8 cellular contexts compared by ENCODE assay signal in the genomic region with DNA sequence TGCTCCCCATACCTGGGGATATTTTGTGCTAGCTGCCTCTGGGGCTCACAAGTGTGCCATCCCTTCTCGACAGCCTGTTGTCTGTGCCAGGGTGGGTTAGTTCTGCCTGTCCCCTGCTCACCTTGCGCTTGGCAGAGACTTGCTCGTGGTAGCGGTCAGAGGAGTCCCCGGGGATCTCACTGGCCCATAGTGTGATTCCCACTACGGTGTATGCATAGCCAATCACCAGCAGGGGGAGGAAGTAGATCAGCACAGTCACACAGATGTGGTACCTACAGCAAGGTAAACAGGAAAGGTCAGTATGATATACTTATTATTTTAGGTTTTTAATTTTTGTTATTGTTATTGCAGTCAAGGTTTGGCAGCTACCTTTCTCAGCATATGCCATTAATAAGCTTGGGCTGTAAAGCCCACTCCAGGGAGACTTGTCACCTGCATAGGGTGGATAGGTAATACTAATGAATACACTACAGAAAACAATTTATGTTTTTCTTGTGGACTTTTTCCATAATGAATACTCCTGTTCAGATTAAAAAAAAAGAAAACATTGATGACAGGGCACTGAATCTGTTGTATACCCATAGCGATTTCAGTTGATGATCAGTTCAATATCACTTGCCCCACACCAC.
DNase-seq lines count a peak whose midpoint lies in the region; ATAC-seq and TF ChIP-seq lines count a peak whose summit lies in the region.

No MANE protein-coding gene starts in this region.

- peak; percentile 47 for ATAC-seq in activated naive CD8-positive, alpha-beta T cell treated with anti-CD3 and anti-CD28 coated beads, Interleukin-2, amount 10 ng/mL, durations not matched to agents 7 days and 5 days (ENCODE audit: low read depth)
- ATAC-seq in GM21619 (IDR thresholded peaks at IDR 0.05; ENCODE audit: unreplicated experiment) (peak; percentile 85), upper lobe of left lung (ENCODE audit: low FRiP score in 2 of 2) (peak; percentile 43 to 63)
- no peak for ATAC-seq in effector memory CD8-positive, alpha-beta T cell (replicated peaks)

- no peak for TF ChIP-seq POLR2A in upper lobe of left lung (IDR thresholded peaks at IDR 0.05)

- no peaks in the 10 kb centered on the region for H3K9me3 ChIP-seq in SJCRH30 (replicated peaks)
- no peaks in the 10 kb centered on the region for H3K9me3 ChIP-seq in upper lobe of left lung

- H3K4me1 Mint-ChIP-seq in activated naive CD8-positive, alpha-beta T cell treated with anti-CD3 and anti-CD28 coated beads, Interleukin-2, amount 10 ng/mL, durations not matched to agents 7 days and 5 days = peaks cover 4% of the 10 kb centered on the region
- no peaks in the 10 kb centered on the region for H3K4me1 Mint-ChIP-seq in activated naive CD8-positive, alpha-beta T cell treated with anti-CD3 and anti-CD28 coated beads for 36 hours
- H3K4me1 Mint-ChIP-seq in glutamatergic neuron (ENCODE audit: low read depth, unreplicated experiment) = peaks cover 10% of the 10 kb centered on the region
- no peaks in the 10 kb centered on the region for H3K4me1 Mint-ChIP-seq in effector memory CD8-positive, alpha-beta T cell (ENCODE audit: low read depth in 2 of 2)

- H3K27me3 ChIP-seq in SJCRH30 (no peaks in the 10 kb centered on the region), upper lobe of left lung (no peaks in the 10 kb centered on the region)

- no peaks in the 10 kb centered on the region for H3K4me1 ChIP-seq in SJCRH30
- no peaks in the 10 kb centered on the region for H3K4me1 ChIP-seq in upper lobe of left lung

- no peak for DNase-seq in activated naive CD8-positive, alpha-beta T cell treated with anti-CD3 and anti-CD28 coated beads, Interleukin-2, amount 10 ng/mL, durations not matched to agents 7 days and 5 days
- DNase-seq in activated naive CD8-positive, alpha-beta T cell treated with anti-CD3 and anti-CD28 coated beads for 36 hours = no peak
- DNase-seq in HuH-7.5 (ENCODE audit: low spot score) (peak; percentile 33), SJCRH30 (peak; percentile 55 to 71), glutamatergic neuron (peak; percentile 57), upper lobe of left lung (peak in 1 of 2 donors; percentile 28)
- DNase-seq in effector memory CD8-positive, alpha-beta T cell = no peak

- TF ChIP-seq CTCF in glutamatergic neuron (IDR thresholded peaks at IDR 0.05; ENCODE audit: partially characterized antibody, unreplicated experiment) = peak; percentile 82
- TF ChIP-seq CTCF in upper lobe of left lung (IDR thresholded peaks at IDR 0.05) = peak in 5 of 6 experiments; percentile 33 to 54 (median 43)

- H3K36me3 ChIP-seq in SJCRH30 (no peaks in the 10 kb centered on the region), upper lobe of left lung (no peaks in the 10 kb centered on the region)

- no peaks in the 10 kb centered on the region for H3K36me3 Mint-ChIP-seq in activated naive CD8-positive, alpha-beta T cell treated with anti-CD3 and anti-CD28 coated beads, Interleukin-2, amount 10 ng/mL, durations not matched to agents 7 days and 5 days
- no peaks in the 10 kb centered on the region for H3K36me3 Mint-ChIP-seq in activated naive CD8-positive, alpha-beta T cell treated with anti-CD3 and anti-CD28 coated beads for 36 hours
- H3K36me3 Mint-ChIP-seq in glutamatergic neuron (ENCODE audit: unreplicated experiment) = no peaks in the 10 kb centered on the region
- H3K36me3 Mint-ChIP-seq in effector memory CD8-positive, alpha-beta T cell (ENCODE audit: insufficient read depth) = no peaks in the 10 kb centered on the region

- no peaks in the 10 kb centered on the region for H3K27me3 Mint-ChIP-seq in activated naive CD8-positive, alpha-beta T cell treated with anti-CD3 and anti-CD28 coated beads, Interleukin-2, amount 10 ng/mL, durations not matched to agents 7 days and 5 days
- H3K27me3 Mint-ChIP-seq in activated naive CD8-positive, alpha-beta T cell treated with anti-CD3 and anti-CD28 coated beads for 36 hours = no peaks in the 10 kb centered on the region
- H3K27me3 Mint-ChIP-seq in glutamatergic neuron (ENCODE audit: unreplicated experiment) = no peaks in the 10 kb centered on the region
- H3K27me3 Mint-ChIP-seq in effector memory CD8-positive, alpha-beta T cell = no peaks in the 10 kb centered on the region

- H3K9me3 Mint-ChIP-seq in activated naive CD8-positive, alpha-beta T cell treated with anti-CD3 and anti-CD28 coated beads, Interleukin-2, amount 10 ng/mL, durations not matched to agents 7 days and 5 days = no peaks in the 10 kb centered on the region
- no peaks in the 10 kb centered on the region for H3K9me3 Mint-ChIP-seq in activated naive CD8-positive, alpha-beta T cell treated with anti-CD3 and anti-CD28 coated beads for 36 hours
- no peaks in the 10 kb centered on the region for H3K9me3 Mint-ChIP-seq in glutamatergic neuron (ENCODE audit: unreplicated experiment)
- H3K9me3 Mint-ChIP-seq in effector memory CD8-positive, alpha-beta T cell = no peaks in the 10 kb centered on the region

- POLR2A ChIA-PET in activated naive CD8-positive, alpha-beta T cell treated with anti-CD3 and anti-CD28 coated beads, Interleukin-2, amount 10 ng/mL, durations not matched to agents 7 days and 5 days (lab: Charles Lee) = no interaction called here

- H3K4me3 ChIP-seq in SJCRH30 = no peak overlapping the region
- H3K4me3 ChIP-seq in upper lobe of left lung = no peak overlapping the region

- H3K27ac Mint-ChIP-seq in activated naive CD8-positive, alpha-beta T cell treated with anti-CD3 and anti-CD28 coated beads, Interleukin-2, amount 10 ng/mL, durations not matched to agents 7 days and 5 days = no peak overlapping the region
- no peak overlapping the region for H3K27ac Mint-ChIP-seq in activated naive CD8-positive, alpha-beta T cell treated with anti-CD3 and anti-CD28 coated beads for 36 hours
- H3K27ac Mint-ChIP-seq in glutamatergic neuron (ENCODE audit: unreplicated experiment) = no peak overlapping the region
- H3K27ac Mint-ChIP-seq in effector memory CD8-positive, alpha-beta T cell = no peak overlapping the region

- H3K27ac ChIP-seq in SJCRH30 = no peak overlapping the region
- H3K27ac ChIP-seq in upper lobe of left lung = no peak overlapping the region

- 49 to 52% methylated on average over 7 of the region's 7 CpGs for WGBS in upper lobe of left lung, 2 donors

- TF ChIP-seq EP300 in upper lobe of left lung (IDR thresholded peaks at IDR 0.05) = no peak

- no peak overlapping the region for H3K4me3 Mint-ChIP-seq in activated naive CD8-positive, alpha-beta T cell treated with anti-CD3 and anti-CD28 coated beads, Interleukin-2, amount 10 ng/mL, durations not matched to agents 7 days and 5 days
- H3K4me3 Mint-ChIP-seq in activated naive CD8-positive, alpha-beta T cell treated with anti-CD3 and anti-CD28 coated beads for 36 hours = no peak overlapping the region
- H3K4me3 Mint-ChIP-seq in glutamatergic neuron (ENCODE audit: unreplicated experiment) = no peak overlapping the region
- H3K4me3 Mint-ChIP-seq in effector memory CD8-positive, alpha-beta T cell = no peak overlapping the region

Comparison
In these comparisons a context has a peak if more than half of its experiments do, and no peak if none do; other contexts are left out.
1. DNase-seq: peak in HuH-7.5 (single experiment), SJCRH30 (2 of 2) and glutamatergic neuron (single experiment); none in activated naive CD8-positive, alpha-beta T cell treated with anti-CD3 and anti-CD28 coated beads, Interleukin-2, amount 10 ng/mL, durations not matched to agents 7 days and 5 days (single experiment), activated naive CD8-positive, alpha-beta T cell treated with anti-CD3 and anti-CD28 coated beads for 36 hours (single experiment) and effector memory CD8-positive, alpha-beta T cell (0 of 3).